ENCODE assay signal across 12 cellular contexts in genomic region chr10:132257271-132257670, GRCh38. TPM values are rescaled to one million over a fixed set of nuclear protein-coding genes. Genes with fewer than 3 reads are reported as not detected.
DNase-seq lines count a peak whose midpoint lies in the region; ATAC-seq, FAIRE-seq and TF ChIP-seq lines count a peak whose summit lies in the region.
"Had no signal": no experiment of that assay in that cellular context is flagged by ENCODE, and none has a peak within 500 bp of the region (broad histone marks: within the 10 kb centered on the region; RNA-seq: fewer than 3 reads in every experiment).

No MANE protein-coding gene starts in this region.

- H3K9ac ChIP-seq in mammary epithelial cell (ENCODE audit: insufficient read depth, low read length): no peak overlapping the region

- no peak for ATAC-seq in HG03439 (IDR thresholded peaks at IDR 0.05; ENCODE audit: unreplicated experiment)
- ATAC-seq in HG03521 (IDR thresholded peaks at IDR 0.05; ENCODE audit: unreplicated experiment): no peak
- ATAC-seq: body of pancreas, T-helper 17 cell had no signal

- H3K36me3 ChIP-seq in mammary epithelial cell (ENCODE audit: insufficient read depth, low read length): no peaks in the 10 kb centered on the region
- no peaks in the 10 kb centered on the region for H3K36me3 ChIP-seq in A673 (ENCODE audit: insufficient read depth, low read length, poor library complexity, severe bottlenecking)

- no peak overlapping the region for H3K4me2 ChIP-seq in mammary epithelial cell (ENCODE audit: insufficient read depth, low read depth, low read length)

- peak; percentile 59 for DNase-seq in ELR (ENCODE audit: low read depth)
- peak; percentile 39 for DNase-seq in RCC 7860 (ENCODE audit: low spot score)
- DNase-seq in mammary epithelial cell: peak; percentile 33
- DNase-seq in stimulated activated CD4-positive, alpha-beta T cell treated with anti-CD3 and anti-CD28 coated beads, Interleukin-4, amount 100 ng/mL, for 48 hours (ENCODE audit: low read depth in 2 of 2): peak; percentile 7 to 24
- no peak for DNase-seq in NCI-H146 treated with DMSO at 0.1 percent for 48 hours (lab: John Stamatoyannopoulos, UW; ENCODE audit: unreplicated experiment)
- no peak for DNase-seq in A673 (ENCODE audit: low spot score)
- DNase-seq: body of pancreas, glutamatergic neuron, NCI-H446 treated with DMSO at 0.1 percent for 48 hours, T-helper 17 cell had no signal

- H3K27ac ChIP-seq in mammary epithelial cell (ENCODE audit: insufficient read depth, low read depth, low read length) (no peak overlapping the region), A673 (ENCODE audit: low read depth, low read length, poor library complexity, severe bottlenecking) (no peak overlapping the region)
- H3K27ac ChIP-seq: body of pancreas had no signal

- H3K79me2 ChIP-seq in mammary epithelial cell (ENCODE audit: insufficient read depth, low read length): no peaks in the 10 kb centered on the region

- H3K27me3 ChIP-seq in mammary epithelial cell (ENCODE audit: insufficient read depth, low read length) (no peaks in the 10 kb centered on the region), A673 (replicated peaks; ENCODE audit: insufficient read depth, low read depth, low read length, poor library complexity) (no peaks in the 10 kb centered on the region)
- H3K27me3 ChIP-seq: body of pancreas had no signal

- H3K4me3 ChIP-seq in mammary epithelial cell (replicated peaks in 1 of 3; ENCODE audit: insufficient read depth in 1 of 3, low read depth in 2 of 3, low read length in 3 of 3): no peak overlapping the region
- H3K4me3 ChIP-seq in A673 (ENCODE audit: low read depth, low read length, poor library complexity, severe bottlenecking): no peak overlapping the region
- H3K4me3 ChIP-seq: body of pancreas had no signal

- CTCF ChIA-PET in mammary epithelial cell (lab: Charles Lee; ENCODE audit: low non-redundant PET) (no interaction called here), A673 (lab: Charles Lee) (no interaction called here)

- POLR2A ChIA-PET in A673 (lab: Charles Lee; ENCODE audit: low non-redundant PET): no interaction called here

- no peaks in the 10 kb centered on the region for H4K20me1 ChIP-seq in mammary epithelial cell (ENCODE audit: insufficient read depth, low read length)

- no peak for TF ChIP-seq CTCF in mammary epithelial cell (conservative IDR thresholded peaks at IDR 0.05 in 1 of 2, IDR thresholded peaks at IDR 0.05 in 1 of 2; ENCODE audit: extremely low read depth in 1 of 2, insufficient read depth in 1 of 2, low read depth in 1 of 2, low read length in 2 of 2)
- no peak for TF ChIP-seq CTCF in A673 (conservative IDR thresholded peaks at IDR 0.05; ENCODE audit: low read depth, low read length)

- no peaks in the 10 kb centered on the region for H3K9me3 ChIP-seq in mammary epithelial cell (replicated peaks; ENCODE audit: insufficient read depth, low read length)
- H3K9me3 ChIP-seq in A673 (ENCODE audit: low read depth, low read length, poor library complexity, severe bottlenecking): no peaks in the 10 kb centered on the region
- H3K9me3 ChIP-seq: body of pancreas had no signal

- FAIRE-seq in RCC 7860 (lab: Jason Lieb, UNC): no peak

- no TSS peak for BruUV-seq in mammary epithelial cell (replicated peaks; lab: Mats Ljungman, UMichigan)
- no TSS peak for BruUV-seq in A673 (replicated peaks; lab: Mats Ljungman, UMichigan)

- intact Hi-C loops in mammary epithelial cell (cut with micrococcal nuclease): no loop called here
- intact Hi-C loops in A673 (cut with micrococcal nuclease; ENCODE audit: unreplicated experiment): no loop called here

- H3K4me1 ChIP-seq in mammary epithelial cell (ENCODE audit: insufficient read depth, low read length) (peaks cover 4% of the 10 kb centered on the region), A673 (ENCODE audit: insufficient read depth, low read length, poor library complexity, severe bottlenecking) (no peaks in the 10 kb centered on the region)
- H3K4me1 ChIP-seq: body of pancreas had no signal

- 85% methylated on average over 2 of the region's 8 CpGs for WGBS in mammary epithelial cell (ENCODE audit: low coverage, missing lambda C conversion rate)

- dilution Hi-C loops in mammary epithelial cell (cut with HindIII; ENCODE audit: low sequenced_read_pairs): no loop called here

- in situ Hi-C loops in mammary epithelial cell (cut with MboI; ENCODE audit: low sequenced_read_pairs in 2 of 2): no loop called here

- H2AFZ ChIP-seq in mammary epithelial cell (ENCODE audit: low read depth, low read length): no peak overlapping the region

RNA-seq across cellular contexts. Expression of gene STK32C, which starts 50.5 kb away (rescaled TPM):
- total RNA-seq in mammary epithelial cell (1 to 10 TPM; 2.5 to 9.2 TPM), A673 (2021) (16.5 and 20.0 TPM in 2 replicates)
- 9.0 TPM for polyA plus RNA-seq in mammary epithelial cell
- polyA minus RNA-seq in mammary epithelial cell: 0.36 TPM

Comparison
In these comparisons a context has a peak if more than half of its experiments do, and no peak if none do; other contexts are left out.
1. DNase-seq: peak in ELR (single experiment), RCC 7860 (single experiment), mammary epithelial cell (single experiment) and stimulated activated CD4-positive, alpha-beta T cell treated with anti-CD3 and anti-CD28 coated beads, Interleukin-4, amount 100 ng/mL, for 48 hours (2 of 2); none in NCI-H146 treated with DMSO at 0.1 percent for 48 hours (single experiment) and A673 (single experiment).